ENCODE assay signal across 8 cellular contexts in the genomic region with DNA sequence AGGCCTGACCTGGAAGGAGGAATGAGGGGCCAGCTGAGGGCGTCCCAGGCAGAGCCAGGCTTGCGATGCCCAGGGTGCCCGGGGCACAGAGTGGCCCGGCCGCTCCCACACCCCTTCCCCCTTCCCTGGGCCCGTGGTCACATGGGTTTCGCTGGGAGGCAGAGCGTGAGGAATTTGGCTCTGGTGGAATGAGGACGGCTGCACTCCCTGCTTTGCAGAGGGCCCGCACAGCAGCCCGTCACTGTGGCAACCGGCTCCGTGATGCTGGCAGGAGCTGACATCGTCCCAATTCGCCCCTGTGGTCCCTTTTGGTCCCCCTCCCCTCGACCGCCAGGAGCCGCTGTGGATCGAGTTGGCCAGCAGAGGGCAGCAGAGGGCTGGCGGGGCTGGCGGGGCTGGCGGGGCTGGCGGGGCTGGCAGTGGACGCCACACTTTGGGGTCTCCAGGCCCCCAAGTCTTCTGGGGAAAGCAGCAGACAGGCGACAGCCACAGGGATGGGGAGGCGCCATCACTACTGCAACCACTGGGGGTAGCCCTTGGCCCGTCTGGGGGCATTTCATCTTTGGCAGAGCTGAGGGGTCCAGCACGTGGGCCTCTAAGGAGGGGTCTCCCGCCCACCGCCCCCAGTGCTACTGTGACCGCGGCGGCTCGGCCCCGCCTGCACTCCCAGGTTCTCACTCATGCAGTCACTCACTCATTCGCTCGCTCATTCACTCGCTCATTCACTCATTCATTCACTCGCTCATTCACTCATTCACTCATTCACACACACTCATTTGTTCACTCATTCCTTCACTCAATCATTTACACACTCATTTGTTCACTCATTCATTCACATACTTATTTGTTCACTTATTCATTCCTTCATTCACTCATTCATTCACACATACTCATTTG. TPM values are rescaled to one million over a fixed set of nuclear protein-coding genes. Genes with fewer than 3 reads are reported as not detected.
A peak's percentile ranks its signal among the peaks of the same experiment; 100 is the strongest.
DNase-seq lines count a peak whose midpoint lies in the region; ATAC-seq and TF ChIP-seq lines count a peak whose summit lies in the region.

No MANE protein-coding gene starts in this region.

- TF ChIP-seq EP300 in Ishikawa (IDR thresholded peaks at IDR 0.05; ENCODE audit: borderline replicate concordance) = no peak

- H3K9ac ChIP-seq in colonic mucosa (ENCODE audit: low read depth in 2 of 2, low read length in 2 of 2) = no peak overlapping the region

- no peak overlapping the region for H3K27ac Mint-ChIP-seq in stimulated activated naive CD8-positive, alpha-beta T cell treated with anti-CD3 and anti-CD28 coated beads, Interleukin-15, amount 100 ng/mL, for 72 hours

- TF ChIP-seq CTCF in colonic mucosa (IDR thresholded peaks at IDR 0.05) (peak; percentile 76), lower lobe of right lung (IDR thresholded peaks at IDR 0.05) (peak; percentile 94)

- H3K9me3 Mint-ChIP-seq in stimulated activated naive CD8-positive, alpha-beta T cell treated with anti-CD3 and anti-CD28 coated beads, Interleukin-15, amount 100 ng/mL, for 72 hours = no peaks in the 10 kb centered on the region

- peaks cover 15% of the 10 kb centered on the region for H3K27me3 Mint-ChIP-seq in stimulated activated naive CD8-positive, alpha-beta T cell treated with anti-CD3 and anti-CD28 coated beads, Interleukin-15, amount 100 ng/mL, for 72 hours

- ATAC-seq in lower lobe of right lung = peak; percentile 60 to 80
- peak; percentile 83 for ATAC-seq in stimulated activated naive CD8-positive, alpha-beta T cell treated with anti-CD3 and anti-CD28 coated beads, Interleukin-15, amount 100 ng/mL, for 72 hours
- ATAC-seq in HG02571 (IDR thresholded peaks at IDR 0.05; ENCODE audit: unreplicated experiment) = no peak

- TF ChIP-seq RAD21 in Ishikawa (IDR thresholded peaks at IDR 0.05; ENCODE audit: low read depth) = peak; percentile 65

- H3K36me3 ChIP-seq in colonic mucosa (no peaks in the 10 kb centered on the region), lower lobe of right lung (no peaks in the 10 kb centered on the region)

- H3K27ac ChIP-seq in colonic mucosa (no peak overlapping the region), lower lobe of right lung (no peak overlapping the region)

- H3K4me1 ChIP-seq in colonic mucosa = no peaks in the 10 kb centered on the region
- H3K4me1 ChIP-seq in lower lobe of right lung = peaks cover 7% of the 10 kb centered on the region

- H3K4me3 ChIP-seq in colonic mucosa (no peak overlapping the region), lower lobe of right lung (no peak overlapping the region)

- H3K27me3 ChIP-seq in colonic mucosa = no peaks in the 10 kb centered on the region
- H3K27me3 ChIP-seq in lower lobe of right lung (ENCODE audit: low read depth) = peaks cover 57% of the 10 kb centered on the region

- DNase-seq in Caki2 (ENCODE audit: low read depth) (peak; percentile 32), UCSD-AML1 (lab: John Stamatoyannopoulos, UW; ENCODE audit: unreplicated experiment) (peak; percentile 34), colonic mucosa (no peak), lower lobe of right lung (peak; percentile 50), EL (no peak)
- peak; percentile 58 to 65 for DNase-seq in stimulated activated naive CD8-positive, alpha-beta T cell treated with anti-CD3 and anti-CD28 coated beads, Interleukin-15, amount 100 ng/mL, for 72 hours

- H3K9me3 ChIP-seq in colonic mucosa (no peaks in the 10 kb centered on the region), lower lobe of right lung (no peaks in the 10 kb centered on the region)

- H3K4me1 Mint-ChIP-seq in stimulated activated naive CD8-positive, alpha-beta T cell treated with anti-CD3 and anti-CD28 coated beads, Interleukin-15, amount 100 ng/mL, for 72 hours = no peaks in the 10 kb centered on the region

- intact Hi-C loops in colonic mucosa (cut with DNase I) (loop anchor here (2.0 kb wide), 1 partner anchor 122 kb away; no protein-coding TSS in a partner anchor), lower lobe of right lung (cut with DNase I) (no loop called here)

- H3K4me3 Mint-ChIP-seq in stimulated activated naive CD8-positive, alpha-beta T cell treated with anti-CD3 and anti-CD28 coated beads, Interleukin-15, amount 100 ng/mL, for 72 hours = no peak overlapping the region

- in situ Hi-C loops in Caki2 (cut with HindIII; ENCODE audit: low pct_unique_long_range_greater_than_20kb, low sequenced_read_pairs) = no loop called here

TF ChIP-seq in Ishikawa, 13 proteins besides CTCF, POLR2A, EP300 and RAD21:
- peak; percentile 98 for TF ChIP-seq ZBTB7A (IDR thresholded peaks at IDR 0.05; ENCODE audit: low read depth)
- TF ChIP-seq FOXM1 (IDR thresholded peaks at IDR 0.05; ENCODE audit: borderline replicate concordance, low read depth) = no peak
- TF ChIP-seq, protein P1, sequence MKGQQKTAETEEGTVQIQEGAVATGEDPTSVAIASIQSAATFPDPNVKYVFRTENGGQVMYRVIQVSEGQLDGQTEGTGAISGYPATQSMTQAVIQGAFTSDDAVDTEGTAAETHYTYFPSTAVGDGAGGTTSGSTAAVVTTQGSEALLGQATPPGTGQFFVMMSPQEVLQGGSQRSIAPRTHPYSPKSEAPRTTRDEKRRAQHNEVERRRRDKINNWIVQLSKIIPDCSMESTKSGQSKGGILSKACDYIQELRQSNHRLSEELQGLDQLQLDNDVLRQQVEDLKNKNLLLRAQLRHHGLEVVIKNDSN (IDR thresholded peaks at IDR 0.05) = peak; percentile 56; the same call in 1 of the 2 replicates

RNA-seq across cellular contexts. Expression of a gene that starts 49.7 kb away (rescaled TPM):
- total RNA-seq in Caki2 (2014; rRNA removed; shearing (Covaris generic); ENCODE audit: low replicate concordance) = not detected in 2 replicates
- not detected for total RNA-seq in colonic mucosa
- total RNA-seq in lower lobe of right lung = not detected

Comparison
In these comparisons a context has a peak if more than half of its experiments do, and no peak if none do; other contexts are left out.
1. DNase-seq: peak in Caki2 (single experiment), UCSD-AML1 (single experiment), lower lobe of right lung (single experiment) and stimulated activated naive CD8-positive, alpha-beta T cell treated with anti-CD3 and anti-CD28 coated beads, Interleukin-15, amount 100 ng/mL, for 72 hours (2 of 2); none in colonic mucosa (single experiment) and EL (single experiment).